In the genomic region with DNA sequence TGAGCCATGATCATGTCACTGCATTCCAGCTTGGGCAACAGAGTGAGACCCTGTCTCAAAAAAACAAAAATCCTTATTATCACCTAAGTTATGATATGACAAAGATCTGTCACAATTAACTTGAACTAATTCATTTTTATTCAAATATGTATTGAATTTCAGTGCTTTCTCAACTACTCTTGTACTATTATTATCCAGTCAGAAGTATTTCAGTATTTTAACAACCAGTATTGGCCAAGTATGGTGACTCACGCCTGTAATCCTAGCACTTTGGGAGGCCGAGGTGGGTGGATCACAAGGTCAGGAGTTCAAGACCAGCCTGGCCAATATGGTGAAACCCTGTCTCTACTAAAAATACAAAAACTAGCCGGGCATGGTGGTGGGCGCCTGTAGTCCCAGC, we compare ENCODE assay signal across 7 cellular contexts. TPM values are rescaled to one million over a fixed set of nuclear protein-coding genes. Genes with fewer than 3 reads are reported as not detected.
DNase-seq lines count a peak whose midpoint lies in the region; ATAC-seq, FAIRE-seq and TF ChIP-seq lines count a peak whose summit lies in the region.
"Not testable (repeated sequence)": the region's sequence is repeated elsewhere in the genome, so short reads cannot be mapped to it uniquely, and the experiment has no call there.

No MANE protein-coding gene starts in this region.

- TF ChIP-seq EP300 in HepG2 (IDR thresholded peaks at IDR 0.05; ENCODE audit: low read depth in 2 of 2, low read length in 2 of 2); HepG2 (CRISPR knock-in tag; IDR thresholded peaks at IDR 0.05; ENCODE audit: borderline replicate concordance); suprapubic skin (IDR thresholded peaks at IDR 0.05): not testable (repeated sequence)

- H3K27ac ChIP-seq in RWPE2 (ENCODE audit: poor library complexity, severe bottlenecking): peak overlapping the region; percentile 81
- H3K27ac ChIP-seq in fibroblast of lung (ENCODE audit: insufficient read depth, low read length): peak overlapping the region; percentile 68
- H3K27ac ChIP-seq in HepG2 (ENCODE audit: extremely low read length, insufficient read depth, low read length): not testable (repeated sequence)
- H3K27ac ChIP-seq in psoas muscle: peak overlapping the region; percentile 58
- peak overlapping the region; percentile 83 for H3K27ac ChIP-seq in suprapubic skin

- H3K9ac ChIP-seq in fibroblast of lung (ENCODE audit: insufficient read depth, low read length); HepG2 (ENCODE audit: insufficient read depth, low read depth, low read length): not testable (repeated sequence)

- not testable (repeated sequence) for TF ChIP-seq CTCF in RWPE2 (IDR thresholded peaks at IDR 0.05; ENCODE audit: poor library complexity, severe bottlenecking); bronchial epithelial cell (IDR thresholded peaks at IDR 0.05; ENCODE audit: insufficient read depth, low read length, severe bottlenecking); fibroblast of lung (conservative IDR thresholded peaks at IDR 0.05 in 1 of 2, IDR thresholded peaks at IDR 0.05 in 1 of 2; ENCODE audit: low read depth in 1 of 2, low read length in 2 of 2); HepG2 (CRISPR knock-in tag; IDR thresholded peaks at IDR 0.05); psoas muscle (IDR thresholded peaks at IDR 0.05); suprapubic skin (IDR thresholded peaks at IDR 0.05)

- DNase-seq in HCEC 1CT (peak; percentile 50), bronchial epithelial cell (ENCODE audit: low read depth) (peak; percentile 34), fibroblast of lung (ENCODE audit: low read depth in 2 of 2) (peak in 1 of 2 donors; percentile 53)
- DNase-seq in RWPE2 (ENCODE audit: low spot score); HepG2 (ENCODE audit: low spot score); psoas muscle; suprapubic skin (ENCODE audit: low spot score in 2 of 2): not testable (repeated sequence)

- in situ Hi-C loops in HepG2 (cut with HindIII; ENCODE audit: extremely low pct_ligation_motif_present, low pct_unique_long_range_greater_than_20kb): not testable (repeated sequence)

- not testable (repeated sequence) for TF ChIP-seq RAD21 in HepG2 (CRISPR knock-in tag; IDR thresholded peaks at IDR 0.05)

- not testable (repeated sequence) for H4K20me1 ChIP-seq in fibroblast of lung (ENCODE audit: control insufficient read depth, extremely low read depth, insufficient read depth, low read length); HepG2 (ENCODE audit: insufficient read depth, low read length)

- peaks cover 32% of the 10 kb centered on the region for H3K4me1 ChIP-seq in RWPE2 (ENCODE audit: insufficient read depth, poor library complexity, severe bottlenecking)
- peaks cover 11% of the 10 kb centered on the region for H3K4me1 ChIP-seq in fibroblast of lung (ENCODE audit: control insufficient read depth, extremely low read depth, insufficient read depth, low read length)
- H3K4me1 ChIP-seq in HepG2 (ENCODE audit: insufficient read depth, low read length): peaks cover 56% of the 10 kb centered on the region
- H3K4me1 ChIP-seq in psoas muscle: peaks cover 23% of the 10 kb centered on the region
- H3K4me1 ChIP-seq in suprapubic skin: peaks cover 56% of the 10 kb centered on the region

- ATAC-seq in RWPE2 (ENCODE audit: low read depth); HepG2; psoas muscle: not testable (repeated sequence)

- intact Hi-C loops in HepG2 (cut with micrococcal nuclease; ENCODE audit: unreplicated experiment); psoas muscle (cut with DNase I): not testable (repeated sequence)

- not testable (repeated sequence) for H3K9me3 ChIP-seq in RWPE2 (ENCODE audit: severe bottlenecking); fibroblast of lung (ENCODE audit: control insufficient read depth, insufficient read depth, low read depth, low read length); HepG2 (ENCODE audit: low read length); psoas muscle; suprapubic skin

- CTCF ChIA-PET in HepG2 (lab: Yijun Ruan, JAX; ENCODE audit: low intra/inter-chr PET ratio, low total read pairs): not testable (repeated sequence)

- not testable (repeated sequence) for H3K4me2 ChIP-seq in fibroblast of lung (ENCODE audit: extremely low read depth, insufficient read depth, low read length); HepG2 (ENCODE audit: low read depth, low read length)

- not testable (repeated sequence) for TF ChIP-seq POLR2A in HepG2 (IDR thresholded peaks at IDR 0.05; ENCODE audit: insufficient read depth in 1 of 2, low read depth in 2 of 2, low read length in 2 of 2); suprapubic skin (IDR thresholded peaks at IDR 0.05)

- H3K79me2 ChIP-seq in fibroblast of lung (ENCODE audit: control insufficient read depth, insufficient read depth, low read length); HepG2 (ENCODE audit: insufficient read depth, low read length): not testable (repeated sequence)

- POLR2A ChIA-PET in HepG2 (lab: Yijun Ruan, JAX): not testable (repeated sequence)

- H3K36me3 ChIP-seq in RWPE2 (ENCODE audit: low read depth); bronchial epithelial cell (ENCODE audit: control insufficient read depth, insufficient read depth, low read length); fibroblast of lung (ENCODE audit: control insufficient read depth, insufficient read depth, low read length); HepG2 (replicated peaks in 1 of 2; ENCODE audit: control insufficient read depth in 1 of 2, insufficient read depth in 2 of 2, low read length in 2 of 2); suprapubic skin: not testable (repeated sequence)
- peaks cover 3 to 16% of the 10 kb centered on the region in 2 donors for H3K36me3 ChIP-seq in psoas muscle (ENCODE audit: insufficient read depth in 1 of 2, low read depth in 1 of 2)

- not testable (repeated sequence) for FAIRE-seq in bronchial epithelial cell (lab: Jason Lieb, UNC); HepG2 (lab: Jason Lieb, UNC)

- not testable (repeated sequence) for BruUV-seq in HepG2 (replicated peaks; lab: Mats Ljungman, UMichigan)

- H3K4me3 ChIP-seq in RWPE2 (ENCODE audit: severe bottlenecking); bronchial epithelial cell (ENCODE audit: low read depth, low read length); fibroblast of lung (replicated peaks in 1 of 4; ENCODE audit: control extremely low read depth in 1 of 4, insufficient read depth in 1 of 4, low read depth in 3 of 4, low read length in 4 of 4); HepG2 (replicated peaks in 1 of 3; ENCODE audit: insufficient read depth in 1 of 3, low read depth in 2 of 3, low read length in 3 of 3); psoas muscle; suprapubic skin: not testable (repeated sequence)

- H3K27me3 ChIP-seq in RWPE2 (ENCODE audit: insufficient read depth, poor library complexity, severe bottlenecking); bronchial epithelial cell (ENCODE audit: control insufficient read depth, insufficient read depth, low read length); fibroblast of lung (ENCODE audit: control insufficient read depth, insufficient read depth, low read length); HepG2 (ENCODE audit: control insufficient read depth in 1 of 2, insufficient read depth in 2 of 2, low read length in 2 of 2); psoas muscle (ENCODE audit: insufficient read depth in 3 of 3, low read length in 2 of 3); suprapubic skin: not testable (repeated sequence)

- 29% methylated on average over 4 of the region's 4 CpGs for WGBS in HepG2 (ENCODE audit: low lambda C conversion rate)
- 48 to 81% (median 65%) methylated on average over 4 of the region's 4 CpGs for WGBS in psoas muscle, 3 donors
- WGBS in suprapubic skin: 62% methylated on average over 4 of the region's 4 CpGs

- H2AFZ ChIP-seq in fibroblast of lung (ENCODE audit: low read length); HepG2 (ENCODE audit: low read length): not testable (repeated sequence)

RNA-seq across cellular contexts. Expression of a gene that starts 14.6 kb away (rescaled TPM):
- 60.3 and 90.6 TPM in 2 replicates for total RNA-seq in bronchial epithelial cell
- 52.9 and 56.0 TPM in 2 replicates for total RNA-seq in fibroblast of lung
- polyA plus RNA-seq in fibroblast of lung: 33.7 and 39.9 TPM in 2 replicates
- polyA plus RNA-seq in fibroblast of lung (2012): 49.4 and 56.7 TPM in 2 replicates
- polyA minus RNA-seq in fibroblast of lung (ENCODE audit: low replicate concordance): 136 TPM in 2 replicates
- 32.2 and 43.1 TPM in 2 replicates for total RNA-seq in HepG2 (2016; rRNA removed; fragmentation: Illumina TruSeq; extraction: Trizol)
- 13.6 and 15.4 TPM in 2 replicates for total RNA-seq in HepG2 (2016; cell fraction: cytosol; rRNA removed; fragmentation: Illumina TruSeq; extraction: Trizol; ENCODE audit: low read depth)
- 25.7 and 41.7 TPM in 2 replicates for total RNA-seq in HepG2 (2016; cell fraction: insoluble cytoplasmic fraction; rRNA removed; fragmentation: Illumina TruSeq; extraction: Trizol)
- total RNA-seq in HepG2 (2016; cell fraction: membrane; rRNA removed; fragmentation: Illumina TruSeq; extraction: Trizol): 30.2 and 30.9 TPM in 2 replicates
- 30.6 and 31.6 TPM in 2 replicates for total RNA-seq in HepG2 (2016; cell fraction: nucleus; rRNA removed; fragmentation: Illumina TruSeq; extraction: Trizol)
- 57.3 and 80.7 TPM in 2 replicates for polyA plus RNA-seq in HepG2 (2011; rRNA removed)
- 34.2 and 64.8 TPM in 2 replicates for polyA plus RNA-seq in HepG2 (2011; cell fraction: cytosol; rRNA removed)
- 266 and 313 TPM in 2 replicates for polyA plus RNA-seq in HepG2 (2011; cell fraction: nucleus; rRNA removed)
- 35.6 and 48.5 TPM in 2 replicates for polyA plus RNA-seq in HepG2 (2012)
- 8.5 and 9.3 TPM in 2 replicates for polyA plus RNA-seq in HepG2 (2016; cell fraction: cytosol; fragmentation: Illumina TruSeq; extraction: Trizol; ENCODE audit: low read depth)
- polyA plus RNA-seq in HepG2 (2016; cell fraction: insoluble cytoplasmic fraction; fragmentation: Illumina TruSeq; extraction: Trizol; ENCODE audit: low read depth): 34.1 and 37.8 TPM in 2 replicates
- polyA plus RNA-seq in HepG2 (2016; cell fraction: membrane; fragmentation: Illumina TruSeq; extraction: Trizol; ENCODE audit: low read depth): 21.1 and 23.2 TPM in 2 replicates
- polyA plus RNA-seq in HepG2 (2016; cell fraction: nucleus; fragmentation: Illumina TruSeq; extraction: Trizol; ENCODE audit: insufficient read depth, low read depth): 78.0 and 78.1 TPM in 2 replicates
- 47.8 and 141 TPM in 2 replicates for polyA minus RNA-seq in HepG2 (2011; rRNA and poly(A)+ RNA removed; ENCODE audit: low replicate concordance)
- 30.6 and 39.4 TPM in 2 replicates for polyA minus RNA-seq in HepG2 (2011; cell fraction: cytosol; rRNA and poly(A)+ RNA removed)
- polyA minus RNA-seq in HepG2 (2011; cell fraction: nucleus; rRNA and poly(A)+ RNA removed): 37.0 and 47.4 TPM in 2 replicates
- total RNA-seq in psoas muscle: 10 to 100 TPM; 28.6 to 72.3 (median 40.6) TPM
- polyA plus RNA-seq in psoas muscle: 10 to 100 TPM; 45.2 to 53.9 (median 46.2) TPM
- total RNA-seq in suprapubic skin: 10 to 100 TPM; 73.2 to 87.6 (median 81.1) TPM

RNA-seq across cellular contexts. Expression of a gene that starts 15.0 kb away (rescaled TPM):
- total RNA-seq in bronchial epithelial cell (5.8 and 9.9 TPM in 2 replicates), fibroblast of lung (9.8 and 12.2 TPM in 2 replicates), HepG2 (2016; rRNA removed; fragmentation: Illumina TruSeq; extraction: Trizol) (4.0 and 9.8 TPM in 2 replicates), psoas muscle (10 to 100 TPM; 14.4 to 24.5 (median 20.3) TPM), suprapubic skin (10 to 100 TPM in 1 of 4 donors, 1 to 10 TPM in 3; 7.1 to 15.2 (median 7.8) TPM)
- polyA plus RNA-seq in fibroblast of lung (11.8 and 15.1 TPM in 2 replicates), HepG2 (2011; rRNA removed) (7.3 and 9.2 TPM in 2 replicates), psoas muscle (10 to 100 TPM; 11.6 to 15.0 (median 13.1) TPM)
- polyA plus RNA-seq in fibroblast of lung (2012): 16.8 and 19.6 TPM in 2 replicates
- 7.3 and 9.9 TPM in 2 replicates for polyA minus RNA-seq in fibroblast of lung (ENCODE audit: low replicate concordance)
- 1.2 and 1.9 TPM in 2 replicates for total RNA-seq in HepG2 (2016; cell fraction: cytosol; rRNA removed; fragmentation: Illumina TruSeq; extraction: Trizol; ENCODE audit: low read depth)
- total RNA-seq in HepG2 (2016; cell fraction: insoluble cytoplasmic fraction; rRNA removed; fragmentation: Illumina TruSeq; extraction: Trizol): 3.4 and 11.2 TPM in 2 replicates
- total RNA-seq in HepG2 (2016; cell fraction: membrane; rRNA removed; fragmentation: Illumina TruSeq; extraction: Trizol): 3.6 and 3.7 TPM in 2 replicates
- 11.2 and 11.6 TPM in 2 replicates for total RNA-seq in HepG2 (2016; cell fraction: nucleus; rRNA removed; fragmentation: Illumina TruSeq; extraction: Trizol)
- 7.8 and 9.7 TPM in 2 replicates for polyA plus RNA-seq in HepG2 (2011; cell fraction: cytosol; rRNA removed)
- polyA plus RNA-seq in HepG2 (2011; cell fraction: nucleus; rRNA removed): 27.5 and 33.9 TPM in 2 replicates
- 12.4 and 17.0 TPM in 2 replicates for polyA plus RNA-seq in HepG2 (2012)
- 0.63 and 1.3 TPM in 2 replicates for polyA plus RNA-seq in HepG2 (2016; cell fraction: cytosol; fragmentation: Illumina TruSeq; extraction: Trizol; ENCODE audit: low read depth)
- polyA plus RNA-seq in HepG2 (2016; cell fraction: insoluble cytoplasmic fraction; fragmentation: Illumina TruSeq; extraction: Trizol; ENCODE audit: low read depth): 5.1 TPM in 2 replicates
- 1.7 and 2.3 TPM in 2 replicates for polyA plus RNA-seq in HepG2 (2016; cell fraction: membrane; fragmentation: Illumina TruSeq; extraction: Trizol; ENCODE audit: low read depth)
- 34.8 and 35.7 TPM in 2 replicates for polyA plus RNA-seq in HepG2 (2016; cell fraction: nucleus; fragmentation: Illumina TruSeq; extraction: Trizol; ENCODE audit: insufficient read depth, low read depth)
- polyA minus RNA-seq in HepG2 (2011; rRNA and poly(A)+ RNA removed; ENCODE audit: low replicate concordance): 6.9 and 11.0 TPM in 2 replicates
- polyA minus RNA-seq in HepG2 (2011; cell fraction: cytosol; rRNA and poly(A)+ RNA removed): 7.5 and 8.8 TPM in 2 replicates
- polyA minus RNA-seq in HepG2 (2011; cell fraction: nucleus; rRNA and poly(A)+ RNA removed): 10.3 and 11.5 TPM in 2 replicates

RNA-seq across cellular contexts. Expression of a gene that starts 27.5 kb away (rescaled TPM):
- 236 and 266 TPM in 2 replicates for total RNA-seq in bronchial epithelial cell
- 171 and 281 TPM in 2 replicates for total RNA-seq in fibroblast of lung
- 107 and 114 TPM in 2 replicates for polyA plus RNA-seq in fibroblast of lung
- polyA plus RNA-seq in fibroblast of lung (2012): 124 and 153 TPM in 2 replicates
- 345 and 412 TPM in 2 replicates for polyA minus RNA-seq in fibroblast of lung (ENCODE audit: low replicate concordance)
- 62.9 and 120 TPM in 2 replicates for total RNA-seq in HepG2 (2016; rRNA removed; fragmentation: Illumina TruSeq; extraction: Trizol)
- 32.1 and 33.8 TPM in 2 replicates for total RNA-seq in HepG2 (2016; cell fraction: cytosol; rRNA removed; fragmentation: Illumina TruSeq; extraction: Trizol; ENCODE audit: low read depth)
- total RNA-seq in HepG2 (2016; cell fraction: insoluble cytoplasmic fraction; rRNA removed; fragmentation: Illumina TruSeq; extraction: Trizol): 60.0 and 120 TPM in 2 replicates
- total RNA-seq in HepG2 (2016; cell fraction: membrane; rRNA removed; fragmentation: Illumina TruSeq; extraction: Trizol): 66.6 and 68.6 TPM in 2 replicates
- total RNA-seq in HepG2 (2016; cell fraction: nucleus; rRNA removed; fragmentation: Illumina TruSeq; extraction: Trizol): 104 and 128 TPM in 2 replicates
- polyA plus RNA-seq in HepG2 (2011; rRNA removed): 159 and 209 TPM in 2 replicates
- polyA plus RNA-seq in HepG2 (2011; cell fraction: cytosol; rRNA removed): 144 and 165 TPM in 2 replicates
- 113 and 131 TPM in 2 replicates for polyA plus RNA-seq in HepG2 (2011; cell fraction: nucleus; rRNA removed)
- 119 and 235 TPM in 2 replicates for polyA plus RNA-seq in HepG2 (2012)
- 34.6 and 34.8 TPM in 2 replicates for polyA plus RNA-seq in HepG2 (2016; cell fraction: cytosol; fragmentation: Illumina TruSeq; extraction: Trizol; ENCODE audit: low read depth)
- polyA plus RNA-seq in HepG2 (2016; cell fraction: insoluble cytoplasmic fraction; fragmentation: Illumina TruSeq; extraction: Trizol; ENCODE audit: low read depth): 74.0 and 78.9 TPM in 2 replicates
- 51.1 and 55.4 TPM in 2 replicates for polyA plus RNA-seq in HepG2 (2016; cell fraction: membrane; fragmentation: Illumina TruSeq; extraction: Trizol; ENCODE audit: low read depth)
- polyA plus RNA-seq in HepG2 (2016; cell fraction: nucleus; fragmentation: Illumina TruSeq; extraction: Trizol; ENCODE audit: insufficient read depth, low read depth): 197 and 219 TPM in 2 replicates
- 282 and 502 TPM in 2 replicates for polyA minus RNA-seq in HepG2 (2011; rRNA and poly(A)+ RNA removed; ENCODE audit: low replicate concordance)
- polyA minus RNA-seq in HepG2 (2011; cell fraction: cytosol; rRNA and poly(A)+ RNA removed): 101 and 104 TPM in 2 replicates
- polyA minus RNA-seq in HepG2 (2011; cell fraction: nucleus; rRNA and poly(A)+ RNA removed): 52.3 and 68.3 TPM in 2 replicates
- total RNA-seq in psoas muscle: 10 to 100 TPM in 1 of 4 donors, 1 to 10 TPM in 3; 5.4 to 12.6 (median 8.2) TPM
- polyA plus RNA-seq in psoas muscle: 10 to 100 TPM in 1 of 3 donors, 1 to 10 TPM in 2; 3.2 to 10.3 (median 3.4) TPM
- 100 to 1,000 TPM in 3 of 4 donors, 10 to 100 TPM in 1; 79.4 to 191 (median 131) TPM for total RNA-seq in suprapubic skin

RNA-seq across cellular contexts. Expression of a gene that starts 44.0 kb away (rescaled TPM):
- total RNA-seq in bronchial epithelial cell (18.8 and 24.5 TPM in 2 replicates), fibroblast of lung (8.2 and 11.6 TPM in 2 replicates), HepG2 (2016; rRNA removed; fragmentation: Illumina TruSeq; extraction: Trizol) (6.7 and 13.2 TPM in 2 replicates), psoas muscle (1 to 10 TPM; 6.3 to 9.1 (median 8.1) TPM), suprapubic skin (100 to 1,000 TPM in 1 of 4 donors, 10 to 100 TPM in 3; 51.5 to 136 (median 61.2) TPM)
- polyA plus RNA-seq in fibroblast of lung (8.1 and 10.8 TPM in 2 replicates), HepG2 (2011; rRNA removed) (7.3 and 9.2 TPM in 2 replicates), psoas muscle (1 to 10 TPM; 4.0 to 6.9 (median 4.8) TPM)
- polyA plus RNA-seq in fibroblast of lung (2012): 15.0 and 22.3 TPM in 2 replicates
- 30.1 and 48.5 TPM in 2 replicates for polyA minus RNA-seq in fibroblast of lung (ENCODE audit: low replicate concordance)
- total RNA-seq in HepG2 (2016; cell fraction: cytosol; rRNA removed; fragmentation: Illumina TruSeq; extraction: Trizol; ENCODE audit: low read depth): 3.7 and 5.6 TPM in 2 replicates
- 7.7 and 10.7 TPM in 2 replicates for total RNA-seq in HepG2 (2016; cell fraction: insoluble cytoplasmic fraction; rRNA removed; fragmentation: Illumina TruSeq; extraction: Trizol)
- 10.7 and 11.6 TPM in 2 replicates for total RNA-seq in HepG2 (2016; cell fraction: membrane; rRNA removed; fragmentation: Illumina TruSeq; extraction: Trizol)
- 9.5 and 12.7 TPM in 2 replicates for total RNA-seq in HepG2 (2016; cell fraction: nucleus; rRNA removed; fragmentation: Illumina TruSeq; extraction: Trizol)
- polyA plus RNA-seq in HepG2 (2011; cell fraction: cytosol; rRNA removed): 5.7 and 8.3 TPM in 2 replicates
- polyA plus RNA-seq in HepG2 (2011; cell fraction: nucleus; rRNA removed): 19.6 and 26.3 TPM in 2 replicates
- 12.3 and 18.9 TPM in 2 replicates for polyA plus RNA-seq in HepG2 (2012)
- polyA plus RNA-seq in HepG2 (2016; cell fraction: cytosol; fragmentation: Illumina TruSeq; extraction: Trizol; ENCODE audit: low read depth): 4.2 and 4.7 TPM in 2 replicates
- polyA plus RNA-seq in HepG2 (2016; cell fraction: insoluble cytoplasmic fraction; fragmentation: Illumina TruSeq; extraction: Trizol; ENCODE audit: low read depth): 12.5 and 12.9 TPM in 2 replicates
- polyA plus RNA-seq in HepG2 (2016; cell fraction: membrane; fragmentation: Illumina TruSeq; extraction: Trizol; ENCODE audit: low read depth): 6.8 and 7.6 TPM in 2 replicates
- polyA plus RNA-seq in HepG2 (2016; cell fraction: nucleus; fragmentation: Illumina TruSeq; extraction: Trizol; ENCODE audit: insufficient read depth, low read depth): 26.1 and 27.2 TPM in 2 replicates
- polyA minus RNA-seq in HepG2 (2011; rRNA and poly(A)+ RNA removed; ENCODE audit: low replicate concordance): 10.6 and 14.4 TPM in 2 replicates
- 8.2 and 11.7 TPM in 2 replicates for polyA minus RNA-seq in HepG2 (2011; cell fraction: cytosol; rRNA and poly(A)+ RNA removed)
- 9.1 TPM in 2 replicates for polyA minus RNA-seq in HepG2 (2011; cell fraction: nucleus; rRNA and poly(A)+ RNA removed)
